In genomic region chrX:124018031-124018430, GRCh38 we compare ENCODE assay signal across 14 cellular contexts. TPM values are rescaled to one million over a fixed set of nuclear protein-coding genes. Genes with fewer than 3 reads are reported as not detected.
DNase-seq lines count a peak whose midpoint lies in the region; FAIRE-seq and TF ChIP-seq lines count a peak whose summit lies in the region.
"Had no signal": no experiment of that assay in that cellular context is flagged by ENCODE, and none has a peak within 500 bp of the region (broad histone marks: within the 10 kb centered on the region; RNA-seq: fewer than 3 reads in every experiment).

No MANE protein-coding gene starts in this region.

- H3K36me3 Mint-ChIP-seq in immature natural killer cell = no peaks in the 10 kb centered on the region

- peak; percentile 15 for FAIRE-seq in GM18507 (lab: Jason Lieb, UNC)

- peak overlapping the region in 4 of 6 donors; percentile 2 to 68 (median 32) for H3K27ac Mint-ChIP-seq in immature natural killer cell
- H3K27ac Mint-ChIP-seq: dendritic cell treated with granulocyte-macrophage colony-stimulating factor and Interleukin-4, amounts not matched to agents 40 ng/mL and 50 ng/mL, for 4 days; T-helper 1 cell treated with Interleukin-12 subunit alpha and Interleukin-12 subunit beta and Interleukin-4 antibody, amounts not matched to agents 30 μg/mL and 1 μg/mL, for 36 hours had no signal

- in situ Hi-C loops in SK-MEL-5 (cut with HindIII; ENCODE audit: low pct_unique_long_range_greater_than_20kb, low sequenced_read_pairs) = no loop called here

- H3K4me1 Mint-ChIP-seq in immature natural killer cell = peaks cover 30 to 51% of the 10 kb centered on the region in 2 donors

- peaks cover 0 to 3% (median 0%) of the 10 kb centered on the region in 3 donors for H3K27me3 Mint-ChIP-seq in immature natural killer cell (ENCODE audit: low read depth in 3 of 3)
- H3K27me3 Mint-ChIP-seq: dendritic cell treated with granulocyte-macrophage colony-stimulating factor and Interleukin-4, amounts not matched to agents 40 ng/mL and 50 ng/mL, for 4 days had no signal

- no peaks in the 10 kb centered on the region for H3K9me3 Mint-ChIP-seq in immature natural killer cell
- H3K9me3 Mint-ChIP-seq: dendritic cell treated with granulocyte-macrophage colony-stimulating factor and Interleukin-4, amounts not matched to agents 40 ng/mL and 50 ng/mL, for 4 days; T-helper 1 cell treated with Interleukin-12 subunit alpha and Interleukin-12 subunit beta and Interleukin-4 antibody, amounts not matched to agents 30 μg/mL and 1 μg/mL, for 36 hours had no signal

- no peak for DNase-seq in GM18507 (ENCODE audit: extremely low spot score, insufficient read length, low read depth)
- peak; percentile 8 for DNase-seq in SK-MEL-5 (ENCODE audit: low read depth, low spot score)
- peak in 1 of 3 donors; percentile 17 for DNase-seq in immature natural killer cell
- no peak for DNase-seq in stimulated activated CD8-positive, alpha-beta memory T cell treated with anti-CD3 and anti-CD28 coated beads, Interleukin-4, amount 100 ng/mL, for 48 hours
- no peak for DNase-seq in NOMO-1 treated with DMSO at 0.1 percent for 48 hours (lab: John Stamatoyannopoulos, UW; ENCODE audit: unreplicated experiment)
- DNase-seq in C1 segment of cervical spinal cord (lab: John Stamatoyannopoulos, UW) = no peak
- DNase-seq: activated CD4-positive, alpha-beta T cell treated with anti-CD3 and anti-CD28 coated beads, Interleukin-2, amount 50 U/mL, for 48 hours; activated naive CD4-positive, alpha-beta T cell treated with Interleukin-2 at 50 U/mL for 16 hours; DMS153; left lung; NCI-H2029 had no signal

- no peak overlapping the region for H3K27ac ChIP-seq in C4-2B
- H3K27ac ChIP-seq: left lung had no signal

- peak; percentile 25 for TF ChIP-seq CTCF in C4-2B (conservative IDR thresholded peaks at IDR 0.05)

- no peak overlapping the region for H3K4me3 Mint-ChIP-seq in immature natural killer cell
- H3K4me3 Mint-ChIP-seq: dendritic cell treated with granulocyte-macrophage colony-stimulating factor and Interleukin-4, amounts not matched to agents 40 ng/mL and 50 ng/mL, for 4 days; T-helper 1 cell treated with Interleukin-12 subunit alpha and Interleukin-12 subunit beta and Interleukin-4 antibody, amounts not matched to agents 30 μg/mL and 1 μg/mL, for 36 hours had no signal

RNA-seq across cellular contexts. Expression of gene STAG2, which starts 56.5 kb away (rescaled TPM):
- 100 and 103 TPM in 2 replicates for total RNA-seq in SK-MEL-5 (2014; rRNA removed; shearing (Covaris generic))
- polyA plus RNA-seq in SK-MEL-5 (2015; cell fraction: cytosol; rRNA removed) = 33.4 and 54.1 TPM in 2 replicates
- 34.0 and 49.0 TPM in 2 replicates for polyA plus RNA-seq in SK-MEL-5 (2015; cell fraction: nucleus; rRNA removed)
- 10 to 100 TPM; 40.2 to 62.1 (median 52.5) TPM for polyA plus RNA-seq in immature natural killer cell
